30 cellular contexts compared by ENCODE assay signal in genomic region chr4:135464311-135464710, GRCh38.
"Had no signal": no experiment of that assay in that cellular context is flagged by ENCODE, and none has a peak within 500 bp of the region (broad histone marks: within the 10 kb centered on the region; RNA-seq: fewer than 3 reads in every experiment).

No MANE protein-coding gene starts in this region.

- H3K36me3 ChIP-seq: colonic mucosa, esophagus muscularis mucosa, esophagus squamous epithelium, gastrocnemius medialis, heart left ventricle, heart right ventricle had no signal

- H3K27ac ChIP-seq: colonic mucosa, coronary artery, dorsolateral prefrontal cortex, epithelial cell of prostate, esophagus muscularis mucosa, esophagus squamous epithelium, foreskin keratinocyte, gastrocnemius medialis, heart left ventricle, heart right ventricle, hepatocyte had no signal

- H3K27ac Mint-ChIP-seq: dendritic cell treated with granulocyte-macrophage colony-stimulating factor and Interleukin-4, amounts not matched to agents 40 ng/mL and 50 ng/mL, for 4 days; effector memory CD8-positive, alpha-beta T cell; endodermal cell had no signal

- H3K9me3 ChIP-seq: colonic mucosa, esophagus muscularis mucosa, esophagus squamous epithelium, gastrocnemius medialis had no signal

- H3K4me1 Mint-ChIP-seq: endodermal cell had no signal

- H3K4me2 ChIP-seq: hepatocyte had no signal

- H3K4me3 ChIP-seq: colonic mucosa, coronary artery, dorsolateral prefrontal cortex, esophagus muscularis mucosa, esophagus squamous epithelium, gastrocnemius medialis, heart left ventricle, heart right ventricle, hepatocyte had no signal

- H3K4me3 Mint-ChIP-seq: dendritic cell treated with granulocyte-macrophage colony-stimulating factor and Interleukin-4, amounts not matched to agents 40 ng/mL and 50 ng/mL, for 4 days; effector memory CD8-positive, alpha-beta T cell; endodermal cell had no signal

- DNase-seq: colonic mucosa; cortex of kidney; dermis blood vessel endothelial cell; dorsolateral prefrontal cortex; effector CD4-positive, alpha-beta T cell; effector CD8-positive, alpha-beta T cell; effector memory CD4-positive, alpha-beta T cell; effector memory CD8-positive, alpha-beta T cell; endodermal cell; erythroblast; esophagus squamous epithelium; foreskin fibroblast; foreskin keratinocyte; foreskin melanocyte; gastrocnemius medialis; glutamatergic neuron; head of caudate nucleus; heart left ventricle; heart right ventricle; hippocampal formation had no signal

- ATAC-seq: effector memory CD8-positive, alpha-beta T cell; esophagus mucosa; foreskin keratinocyte; gastrocnemius medialis; heart left ventricle; heart right ventricle had no signal

- H3K4me1 ChIP-seq: colonic mucosa, esophagus muscularis mucosa, esophagus squamous epithelium, foreskin keratinocyte, gastrocnemius medialis, heart left ventricle, heart right ventricle had no signal

- FAIRE-seq: colon, endometrium, endothelial cell of umbilical vein, frontal cortex had no signal

- H2AFZ ChIP-seq: hepatocyte had no signal

- H3K79me2 ChIP-seq: hepatocyte had no signal

- H3K27me3 ChIP-seq: colonic mucosa, dorsolateral prefrontal cortex, esophagus muscularis mucosa, esophagus squamous epithelium, foreskin keratinocyte, gastrocnemius medialis, heart left ventricle, heart right ventricle, hepatocyte had no signal

- H3K27me3 Mint-ChIP-seq: dendritic cell treated with granulocyte-macrophage colony-stimulating factor and Interleukin-4, amounts not matched to agents 40 ng/mL and 50 ng/mL, for 4 days; effector memory CD8-positive, alpha-beta T cell had no signal
